In genomic region chr6:14464049-14464448, GRCh38 we compare ENCODE assay signal across 1 cellular context.
TF ChIP-seq lines count a peak whose summit lies in the region.

No MANE protein-coding gene starts in this region.

TF ChIP-seq in K562, 482 proteins besides CTCF, POLR2A, EP300 and RAD21 (continued from another document and continues in another):
- TF ChIP-seq ZEB2 (IDR thresholded peaks at IDR 0.05), result no peak; the same call in 1 of the 2 replicates
- TF ChIP-seq ZNF197 (CRISPR knock-in tag; IDR thresholded peaks at IDR 0.05; ENCODE audit: low read depth), result no peak
- no peak for TF ChIP-seq ZNF224 (CRISPR knock-in tag; IDR thresholded peaks at IDR 0.05)
- no peak for TF ChIP-seq DNMT1 (IDR thresholded peaks at IDR 0.05)
- TF ChIP-seq TRIM28 (IDR thresholded peaks at IDR 0.05), result peak; percentile 60; the same call in 1 of the 2 replicates
- no peak for TF ChIP-seq ZZZ3 (IDR thresholded peaks at IDR 0.05)
- TF ChIP-seq ZNF311 (CRISPR knock-in tag; IDR thresholded peaks at IDR 0.05), result no peak
- TF ChIP-seq ZNF584 (CRISPR knock-in tag; IDR thresholded peaks at IDR 0.05; ENCODE audit: low read depth), result no peak
- TF ChIP-seq AFF1 (IDR thresholded peaks at IDR 0.05; ENCODE audit: low read depth in 1 of 2, partially characterized antibody in 2 of 2), result no peak
- TF ChIP-seq HMG20A (CRISPR knock-in tag; conservative IDR thresholded peaks at IDR 0.05), result no peak
- TF ChIP-seq ZNF76 (CRISPR knock-in tag; IDR thresholded peaks at IDR 0.05; ENCODE audit: borderline replicate concordance), result no peak
- TF ChIP-seq RREB1 (CRISPR knock-in tag; IDR thresholded peaks at IDR 0.05), result no peak
- TF ChIP-seq DPF2 (IDR thresholded peaks at IDR 0.05), result peak; percentile 62
- no peak for TF ChIP-seq ZNF184 (CRISPR knock-in tag; IDR thresholded peaks at IDR 0.05)
- no peak for TF ChIP-seq PTBP1 (IDR thresholded peaks at IDR 0.05; ENCODE audit: low read depth, low read length)
- TF ChIP-seq MYC (IDR thresholded peaks at IDR 0.05; ENCODE audit: low read depth, low read length), result peak; percentile 94
- no peak for TF ChIP-seq MYC (CRISPR knock-in tag; IDR thresholded peaks at IDR 0.05; ENCODE audit: borderline replicate concordance, low read depth)
- TF ChIP-seq ESRRA (IDR thresholded peaks at IDR 0.05; ENCODE audit: borderline replicate concordance, low read depth), result no peak
- TF ChIP-seq THRA (IDR thresholded peaks at IDR 0.05), result no peak
- TF ChIP-seq SMC3 (conservative IDR thresholded peaks at IDR 0.05; ENCODE audit: insufficient read depth, low read depth, low read length), result peak; percentile 65; the same call in 1 of the 2 replicates
- no peak for TF ChIP-seq SPI1 (IDR thresholded peaks at IDR 0.05; ENCODE audit: borderline replicate concordance, low read depth, low read length)
- TF ChIP-seq CHD1 (IDR thresholded peaks at IDR 0.05; ENCODE audit: low read length), result no peak
- TF ChIP-seq ZNF134 (CRISPR knock-in tag; conservative IDR thresholded peaks at IDR 0.05), result no peak
- no peak for TF ChIP-seq FOXP1 (CRISPR knock-in tag; IDR thresholded peaks at IDR 0.05)
- peak; percentile 53; the same call in 1 of the 2 replicates for TF ChIP-seq EP400 (IDR thresholded peaks at IDR 0.05)
- no peak for TF ChIP-seq CHD7 (IDR thresholded peaks at IDR 0.05; ENCODE audit: low read depth, low read length)
- TF ChIP-seq ARNT (IDR thresholded peaks at IDR 0.05), result peak in 1 of 2 experiments; percentile 59; a peak in 1 of 4 replicates
- no peak for TF ChIP-seq GABPB1 (CRISPR knock-in tag; IDR thresholded peaks at IDR 0.05)
- TF ChIP-seq GTF2A2 (tag; IDR thresholded peaks at IDR 0.05), result no peak
- no peak for TF ChIP-seq ETV5 (CRISPR knock-in tag; IDR thresholded peaks at IDR 0.05; ENCODE audit: low read depth)
- TF ChIP-seq ZBED1 (IDR thresholded peaks at IDR 0.05), result no peak
- TF ChIP-seq ZNF778 (CRISPR knock-in tag; IDR thresholded peaks at IDR 0.05), result no peak
- no peak for TF ChIP-seq PHF21A (IDR thresholded peaks at IDR 0.05; ENCODE audit: borderline replicate concordance, low read depth)
- TF ChIP-seq ID3 (CRISPR knock-in tag; IDR thresholded peaks at IDR 0.05), result no peak
- no peak for TF ChIP-seq ID3 (tag; IDR thresholded peaks at IDR 0.05)
- TF ChIP-seq ZNF3 (CRISPR knock-in tag; IDR thresholded peaks at IDR 0.05), result no peak
- TF ChIP-seq HMBOX1 (IDR thresholded peaks at IDR 0.05), result 0 out of 2 replicates have a peak, but pooled peaks have one; percentile 13
- no peak for TF ChIP-seq BCL6 (CRISPR knock-in tag; IDR thresholded peaks at IDR 0.05)
- TF ChIP-seq MED1 (CRISPR knock-in tag; IDR thresholded peaks at IDR 0.05; ENCODE audit: borderline replicate concordance), result no peak
